In genomic region chr3:29247088-29247745, GRCh38 we compare ENCODE assay signal across 9 cellular contexts. TPM values are rescaled to one million over a fixed set of nuclear protein-coding genes. Genes with fewer than 3 reads are reported as not detected.
"Had no signal": no experiment of that assay in that cellular context is flagged by ENCODE, and none has a peak within 500 bp of the region (broad histone marks: within the 10 kb centered on the region; RNA-seq: fewer than 3 reads in every experiment).

No MANE protein-coding gene starts in this region.

- DNase-seq: activated CD4-positive, alpha-beta T cell treated with anti-CD3 and anti-CD28 coated beads, Interleukin-2, amount 50 U/mL, for 4 hours; activated effector memory CD4-positive, alpha-beta T cell treated with anti-CD3 and anti-CD28 coated beads, Interleukin-2, amount 50 U/mL, for 16 hours; activated T-cell treated with anti-CD3 and anti-CD28 coated beads, Interleukin-2, amount 50 U/mL, for 1 hour; caudate nucleus; islet precursor cell; left lung; naive thymus-derived CD8-positive, alpha-beta T cell had no signal

- H3K4me3 ChIP-seq: hepatocyte, left lung, thoracic aorta had no signal

- H3K36me3 ChIP-seq: left lung, thoracic aorta had no signal

- H2AFZ ChIP-seq: hepatocyte had no signal

- H3K4me1 ChIP-seq: left lung had no signal

- H3K79me2 ChIP-seq: hepatocyte had no signal

- H3K27me3 ChIP-seq: hepatocyte, left lung had no signal

- H3K9me3 ChIP-seq: left lung, thoracic aorta had no signal

- H3K4me2 ChIP-seq: hepatocyte had no signal

- H3K27ac ChIP-seq: hepatocyte, left lung, thoracic aorta had no signal

RNA-seq across cellular contexts. Expression of gene RBMS3, which starts 33.7 kb away (rescaled TPM):
- total RNA-seq: naive thymus-derived CD8-positive, alpha-beta T cell had no signal
- polyA plus RNA-seq: naive thymus-derived CD8-positive, alpha-beta T cell had no signal
